2 cellular contexts compared by ENCODE assay signal in the genomic region with DNA sequence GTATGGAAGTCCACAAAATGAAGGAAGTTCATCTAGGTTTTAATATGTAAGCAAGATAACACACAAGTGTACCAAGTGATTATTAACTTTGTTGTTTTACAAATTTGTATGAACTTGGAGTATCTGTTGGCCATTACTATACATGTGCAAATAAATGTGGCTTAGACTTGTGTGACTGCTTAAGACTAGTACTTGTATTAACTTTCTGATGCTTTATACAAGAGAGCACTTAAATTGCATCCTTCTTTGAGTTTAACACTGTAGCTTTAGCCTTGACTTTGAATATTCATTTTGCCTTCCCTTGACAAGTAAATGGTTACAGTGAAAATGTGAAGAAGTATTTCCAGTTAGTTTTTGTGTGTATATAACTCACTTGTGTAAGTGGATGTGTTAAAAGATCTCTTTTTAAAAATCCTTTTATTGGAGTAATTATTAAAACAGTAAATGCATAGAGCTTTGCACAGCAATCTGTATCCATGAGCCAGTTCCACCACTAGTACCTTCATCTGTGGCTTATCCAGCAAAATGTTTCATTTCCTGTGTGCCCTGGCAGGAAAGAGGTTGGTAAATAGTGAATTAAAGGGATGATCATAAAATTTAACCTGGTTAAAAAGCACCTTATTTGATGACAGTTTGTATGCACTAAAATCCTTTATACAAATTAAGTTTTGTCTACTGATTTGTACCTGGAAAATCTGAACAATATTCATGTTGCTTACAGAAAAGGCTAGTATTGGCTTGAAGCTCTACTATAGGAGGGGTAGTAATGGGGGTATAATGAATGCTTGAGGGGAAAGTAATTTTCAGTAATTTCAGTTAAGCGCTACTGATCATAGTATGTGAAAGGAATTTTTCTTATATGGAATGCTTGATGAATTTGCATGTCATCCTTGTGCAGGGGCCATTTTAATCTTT.
TF ChIP-seq lines count a peak whose summit lies in the region.

No MANE protein-coding gene starts in this region.

TF ChIP-seq in HepG2, 621 proteins besides CTCF, POLR2A, EP300 and RAD21 (continues in another document):
- TF ChIP-seq SATB2 (CRISPR knock-in tag; IDR thresholded peaks at IDR 0.05): no peak
- no peak for TF ChIP-seq RFX5 (IDR thresholded peaks at IDR 0.05; ENCODE audit: low read depth, low read length)
- TF ChIP-seq, protein P1, sequence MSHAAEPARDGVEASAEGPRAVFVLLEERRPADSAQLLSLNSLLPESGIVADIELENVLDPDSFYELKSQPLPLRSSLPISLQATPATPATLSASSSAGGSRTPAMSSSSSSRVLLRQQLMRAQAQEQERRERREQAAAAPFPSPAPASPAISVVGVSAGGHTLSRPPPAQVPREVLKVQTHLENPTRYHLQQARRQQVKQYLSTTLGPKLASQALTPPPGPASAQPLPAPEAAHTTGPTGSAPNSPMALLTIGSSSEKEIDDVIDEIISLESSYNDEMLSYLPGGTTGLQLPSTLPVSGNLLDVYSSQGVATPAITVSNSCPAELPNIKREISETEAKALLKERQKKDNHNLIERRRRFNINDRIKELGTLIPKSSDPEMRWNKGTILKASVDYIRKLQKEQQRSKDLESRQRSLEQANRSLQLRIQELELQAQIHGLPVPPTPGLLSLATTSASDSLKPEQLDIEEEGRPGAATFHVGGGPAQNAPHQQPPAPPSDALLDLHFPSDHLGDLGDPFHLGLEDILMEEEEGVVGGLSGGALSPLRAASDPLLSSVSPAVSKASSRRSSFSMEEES (CRISPR knock-in tag; IDR thresholded peaks at IDR 0.05): no peak
- TF ChIP-seq RBFOX2 (IDR thresholded peaks at IDR 0.05; ENCODE audit: low read depth, low read length): peak; percentile 34; the same call in 1 of the 2 replicates
- TF ChIP-seq SALL1 (CRISPR knock-in tag; IDR thresholded peaks at IDR 0.05): no peak
- no peak for TF ChIP-seq IKZF1 (IDR thresholded peaks at IDR 0.05)
- 0 out of 2 replicates have a peak, but pooled peaks have one; percentile 31 for TF ChIP-seq MED13 (CRISPR knock-in tag; IDR thresholded peaks at IDR 0.05)
- TF ChIP-seq, protein P2, sequence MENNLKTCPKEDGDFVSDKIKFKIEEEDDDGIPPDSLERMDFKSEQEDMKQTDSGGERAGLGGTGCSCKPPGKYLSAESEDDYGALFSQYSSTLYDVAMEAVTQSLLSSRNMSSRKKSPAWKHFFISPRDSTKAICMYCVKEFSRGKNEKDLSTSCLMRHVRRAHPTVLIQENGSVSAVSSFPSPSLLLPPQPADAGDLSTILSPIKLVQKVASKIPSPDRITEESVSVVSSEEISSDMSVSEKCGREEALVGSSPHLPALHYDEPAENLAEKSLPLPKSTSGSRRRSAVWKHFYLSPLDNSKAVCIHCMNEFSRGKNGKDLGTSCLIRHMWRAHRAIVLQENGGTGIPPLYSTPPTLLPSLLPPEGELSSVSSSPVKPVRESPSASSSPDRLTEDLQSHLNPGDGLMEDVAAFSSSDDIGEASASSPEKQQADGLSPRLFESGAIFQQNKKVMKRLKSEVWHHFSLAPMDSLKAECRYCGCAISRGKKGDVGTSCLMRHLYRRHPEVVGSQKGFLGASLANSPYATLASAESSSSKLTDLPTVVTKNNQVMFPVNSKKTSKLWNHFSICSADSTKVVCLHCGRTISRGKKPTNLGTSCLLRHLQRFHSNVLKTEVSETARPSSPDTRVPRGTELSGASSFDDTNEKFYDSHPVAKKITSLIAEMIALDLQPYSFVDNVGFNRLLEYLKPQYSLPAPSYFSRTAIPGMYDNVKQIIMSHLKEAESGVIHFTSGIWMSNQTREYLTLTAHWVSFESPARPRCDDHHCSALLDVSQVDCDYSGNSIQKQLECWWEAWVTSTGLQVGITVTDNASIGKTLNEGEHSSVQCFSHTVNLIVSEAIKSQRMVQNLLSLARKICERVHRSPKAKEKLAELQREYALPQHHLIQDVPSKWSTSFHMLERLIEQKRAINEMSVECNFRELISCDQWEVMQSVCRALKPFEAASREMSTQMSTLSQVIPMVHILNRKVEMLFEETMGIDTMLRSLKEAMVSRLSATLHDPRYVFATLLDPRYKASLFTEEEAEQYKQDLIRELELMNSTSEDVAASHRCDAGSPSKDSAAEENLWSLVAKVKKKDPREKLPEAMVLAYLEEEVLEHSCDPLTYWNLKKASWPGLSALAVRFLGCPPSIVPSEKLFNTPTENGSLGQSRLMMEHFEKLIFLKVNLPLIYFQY (CRISPR knock-in tag; IDR thresholded peaks at IDR 0.05; ENCODE audit: borderline replicate concordance): no peak
- TF ChIP-seq ZNF335 (CRISPR knock-in tag; IDR thresholded peaks at IDR 0.05): no peak
- no peak for TF ChIP-seq ZNF598 (CRISPR knock-in tag; IDR thresholded peaks at IDR 0.05; ENCODE audit: borderline replicate concordance)
- no peak for TF ChIP-seq SMARCC2 (IDR thresholded peaks at IDR 0.05)
- TF ChIP-seq, protein P3, sequence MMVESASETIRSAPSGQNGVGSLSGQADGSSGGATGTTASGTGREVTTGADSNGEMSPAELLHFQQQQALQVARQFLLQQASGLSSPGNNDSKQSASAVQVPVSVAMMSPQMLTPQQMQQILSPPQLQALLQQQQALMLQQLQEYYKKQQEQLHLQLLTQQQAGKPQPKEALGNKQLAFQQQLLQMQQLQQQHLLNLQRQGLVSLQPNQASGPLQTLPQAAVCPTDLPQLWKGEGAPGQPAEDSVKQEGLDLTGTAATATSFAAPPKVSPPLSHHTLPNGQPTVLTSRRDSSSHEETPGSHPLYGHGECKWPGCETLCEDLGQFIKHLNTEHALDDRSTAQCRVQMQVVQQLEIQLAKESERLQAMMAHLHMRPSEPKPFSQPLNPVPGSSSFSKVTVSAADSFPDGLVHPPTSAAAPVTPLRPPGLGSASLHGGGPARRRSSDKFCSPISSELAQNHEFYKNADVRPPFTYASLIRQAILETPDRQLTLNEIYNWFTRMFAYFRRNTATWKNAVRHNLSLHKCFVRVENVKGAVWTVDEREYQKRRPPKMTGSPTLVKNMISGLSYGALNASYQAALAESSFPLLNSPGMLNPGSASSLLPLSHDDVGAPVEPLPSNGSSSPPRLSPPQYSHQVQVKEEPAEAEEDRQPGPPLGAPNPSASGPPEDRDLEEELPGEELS (CRISPR knock-in tag; IDR thresholded peaks at IDR 0.05): no peak
- TF ChIP-seq, protein P4, sequence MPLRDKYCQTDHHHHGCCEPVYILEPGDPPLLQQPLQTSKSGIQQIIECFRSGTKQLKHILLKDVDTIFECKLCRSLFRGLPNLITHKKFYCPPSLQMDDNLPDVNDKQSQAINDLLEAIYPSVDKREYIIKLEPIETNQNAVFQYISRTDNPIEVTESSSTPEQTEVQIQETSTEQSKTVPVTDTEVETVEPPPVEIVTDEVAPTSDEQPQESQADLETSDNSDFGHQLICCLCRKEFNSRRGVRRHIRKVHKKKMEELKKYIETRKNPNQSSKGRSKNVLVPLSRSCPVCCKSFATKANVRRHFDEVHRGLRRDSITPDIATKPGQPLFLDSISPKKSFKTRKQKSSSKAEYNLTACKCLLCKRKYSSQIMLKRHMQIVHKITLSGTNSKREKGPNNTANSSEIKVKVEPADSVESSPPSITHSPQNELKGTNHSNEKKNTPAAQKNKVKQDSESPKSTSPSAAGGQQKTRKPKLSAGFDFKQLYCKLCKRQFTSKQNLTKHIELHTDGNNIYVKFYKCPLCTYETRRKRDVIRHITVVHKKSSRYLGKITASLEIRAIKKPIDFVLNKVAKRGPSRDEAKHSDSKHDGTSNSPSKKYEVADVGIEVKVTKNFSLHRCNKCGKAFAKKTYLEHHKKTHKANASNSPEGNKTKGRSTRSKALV (CRISPR knock-in tag; IDR thresholded peaks at IDR 0.05): no peak
- TF ChIP-seq SRSF4 (IDR thresholded peaks at IDR 0.05; ENCODE audit: low read depth, low read length, poor library complexity, severe bottlenecking): peak; percentile 67
- no peak for TF ChIP-seq ZNF552 (CRISPR knock-in tag; IDR thresholded peaks at IDR 0.05; ENCODE audit: borderline replicate concordance)
- TF ChIP-seq MBD4 (IDR thresholded peaks at IDR 0.05; ENCODE audit: borderline replicate concordance, low read length): no peak

TF ChIP-seq in H1, 55 proteins besides CTCF, POLR2A, EP300 and RAD21:
- TF ChIP-seq SIRT6 (IDR thresholded peaks at IDR 0.05; ENCODE audit: low read length) (no peak), POLR2AphosphoS5 (IDR thresholded peaks at IDR 0.05; ENCODE audit: low read depth, low read length) (peak; percentile 69)
- TF ChIP-seq, protein P5, sequence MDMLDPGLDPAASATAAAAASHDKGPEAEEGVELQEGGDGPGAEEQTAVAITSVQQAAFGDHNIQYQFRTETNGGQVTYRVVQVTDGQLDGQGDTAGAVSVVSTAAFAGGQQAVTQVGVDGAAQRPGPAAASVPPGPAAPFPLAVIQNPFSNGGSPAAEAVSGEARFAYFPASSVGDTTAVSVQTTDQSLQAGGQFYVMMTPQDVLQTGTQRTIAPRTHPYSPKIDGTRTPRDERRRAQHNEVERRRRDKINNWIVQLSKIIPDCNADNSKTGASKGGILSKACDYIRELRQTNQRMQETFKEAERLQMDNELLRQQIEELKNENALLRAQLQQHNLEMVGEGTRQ (IDR thresholded peaks at IDR 0.05; ENCODE audit: low read length): no peak
